ENCODE assay signal across 18 cellular contexts in genomic region chr6:158761746-158762145, GRCh38. TPM values are rescaled to one million over a fixed set of nuclear protein-coding genes. Genes with fewer than 3 reads are reported as not detected.
DNase-seq lines count a peak whose midpoint lies in the region; ATAC-seq and TF ChIP-seq lines count a peak whose summit lies in the region.
"Had no signal": no experiment of that assay in that cellular context is flagged by ENCODE, and none has a peak within 500 bp of the region (broad histone marks: within the 10 kb centered on the region; RNA-seq: fewer than 3 reads in every experiment).

No MANE protein-coding gene starts in this region.

- H3K36me3 ChIP-seq in heart left ventricle, result peaks cover 0 to 39% (median 28%) of the 10 kb centered on the region in 9 donors
- peaks cover 3% of the 10 kb centered on the region for H3K36me3 ChIP-seq in hepatocyte (replicated peaks; ENCODE audit: insufficient read depth, low read depth)

- CTCF ChIA-PET in activated B cell treated with CpG ODN at 0.5 μM for 24 hours (lab: Charles Lee), result no interaction called here

- H3K27ac Mint-ChIP-seq in activated B cell treated with CpG ODN at 0.5 μM for 24 hours, result peak overlapping the region; percentile 22
- peak overlapping the region; percentile 74 for H3K27ac Mint-ChIP-seq in type B pancreatic cell

- TF ChIP-seq POLR2A in heart left ventricle (IDR thresholded peaks at IDR 0.05), result no peak

- H3K27me3 ChIP-seq in heart left ventricle (no peaks in the 10 kb centered on the region), hepatocyte (no peaks in the 10 kb centered on the region)
- H3K27me3 ChIP-seq: gastrocnemius medialis, MG63, neutrophil, suprapubic skin had no signal

- peaks cover 0 to 12% (median 0%) of the 10 kb centered on the region in 12 donors for H3K4me1 ChIP-seq in heart left ventricle
- H3K4me1 ChIP-seq in hepatocyte (ENCODE audit: insufficient read depth), result peaks cover 29% of the 10 kb centered on the region
- H3K4me1 ChIP-seq: gastrocnemius medialis had no signal

- no peak for ATAC-seq in heart left ventricle
- ATAC-seq in activated B cell treated with CpG ODN at 0.5 μM for 24 hours (ENCODE audit: low read depth), result no peak
- ATAC-seq: activated CD4-positive, CD25-positive, alpha-beta regulatory T cell treated with anti-CD3 and anti-CD28 coated beads, Interleukin-2, amount 50 U/mL, for 24 hours; gastrocnemius medialis; right cardiac atrium; Right ventricle myocardium inferior had no signal

- no peak overlapping the region for H3K4me2 ChIP-seq in hepatocyte

- H3K27ac ChIP-seq in heart left ventricle, result no peak overlapping the region
- peak overlapping the region; percentile 88 for H3K27ac ChIP-seq in hepatocyte
- H3K27ac ChIP-seq: gastrocnemius medialis, neutrophil, suprapubic skin had no signal

- POLR2A ChIA-PET in activated B cell treated with CpG ODN at 0.5 μM for 24 hours (lab: Charles Lee), result interaction anchor here (1.0 to 1.2 kb wide), 2 partner anchors 39 to 54 kb away, joined by 3 read pairs; no protein-coding TSS in a partner anchor

- no peaks in the 10 kb centered on the region for H3K4me1 Mint-ChIP-seq in activated B cell treated with CpG ODN at 0.5 μM for 24 hours
- H3K4me1 Mint-ChIP-seq in type B pancreatic cell (ENCODE audit: unreplicated experiment), result peaks cover 42% of the 10 kb centered on the region

- H3K9me3 Mint-ChIP-seq in activated B cell treated with CpG ODN at 0.5 μM for 24 hours (no peaks in the 10 kb centered on the region), type B pancreatic cell (no peaks in the 10 kb centered on the region)

- WGBS in heart left ventricle, 4 donors, result 89 to 96% (median 93%) methylated on average over 10 of the region's 10 CpGs
- 94% methylated on average over 10 of the region's 10 CpGs for WGBS in hepatocyte (ENCODE audit: low lambda C conversion rate, missing lambda C conversion rate)

- no peak for TF ChIP-seq CTCF in heart left ventricle (IDR thresholded peaks at IDR 0.05)
- TF ChIP-seq CTCF in activated B cell treated with CpG ODN at 0.5 μM for 24 hours (IDR thresholded peaks at IDR 0.05), result no peak
- TF ChIP-seq CTCF in hepatocyte (IDR thresholded peaks at IDR 0.05; ENCODE audit: poor library complexity), result no peak
- TF ChIP-seq CTCF in type B pancreatic cell (conservative IDR thresholded peaks at IDR 0.05), result no peak

- H3K36me3 Mint-ChIP-seq in activated B cell treated with CpG ODN at 0.5 μM for 24 hours (ENCODE audit: low read depth), result peaks cover 39% of the 10 kb centered on the region
- peaks cover 8% of the 10 kb centered on the region for H3K36me3 Mint-ChIP-seq in type B pancreatic cell

- intact Hi-C loops in cardiac septum (cut with DNase I), result no loop called here
- intact Hi-C loops in heart left ventricle (cut with DNase I), result loop anchor here in 1 of 10 donors (10.0 kb wide), 1 partner anchor 47 kb away; no protein-coding TSS in a partner anchor
- intact Hi-C loops in activated B cell treated with CpG ODN at 0.5 μM for 24 hours (cut with micrococcal nuclease), result no loop called here

- H4K20me1 ChIP-seq in hepatocyte (ENCODE audit: insufficient read depth, poor library complexity, severe bottlenecking), result no peaks in the 10 kb centered on the region

- H3K27me3 Mint-ChIP-seq in activated B cell treated with CpG ODN at 0.5 μM for 24 hours (no peaks in the 10 kb centered on the region), type B pancreatic cell (no peaks in the 10 kb centered on the region)

- no peaks in the 10 kb centered on the region for H3K9me2 ChIP-seq in hepatocyte (replicated peaks; ENCODE audit: insufficient read depth)

- H3K4me3 Mint-ChIP-seq in activated B cell treated with CpG ODN at 0.5 μM for 24 hours, result no peak overlapping the region
- no peak overlapping the region for H3K4me3 Mint-ChIP-seq in type B pancreatic cell

- H3K4me3 ChIP-seq in heart left ventricle (no peak overlapping the region), hepatocyte (no peak overlapping the region)
- H3K4me3 ChIP-seq: gastrocnemius medialis, MG63, suprapubic skin had no signal

- H3K79me2 ChIP-seq in hepatocyte, result no peaks in the 10 kb centered on the region

- no peak overlapping the region for H2AFZ ChIP-seq in hepatocyte

- DNase-seq in cardiac septum (ENCODE audit: low spot score) (peak; percentile 46), heart left ventricle (no peak), activated B cell treated with CpG ODN at 0.5 μM for 24 hours (no peak), hepatocyte (ENCODE audit: low spot score) (no peak), type B pancreatic cell (ENCODE audit: extremely low spot score, unreplicated experiment) (no peak), SK-N-DZ (ENCODE audit: low spot score) (no peak), SKM-1 treated with dmso at 0.1 percent for 144 hours (lab: John Stamatoyannopoulos, UW; ENCODE audit: unreplicated experiment) (no peak), H4 (ENCODE audit: low spot score) (no peak)
- DNase-seq: AML-193, anterior cingulate cortex, gastrocnemius medialis, MG63, NCI-H187 treated with DMSO at 0.1 percent for 48 hours had no signal

- H3K9me3 ChIP-seq in heart left ventricle (no peaks in the 10 kb centered on the region), hepatocyte (ENCODE audit: low read depth) (no peaks in the 10 kb centered on the region)
- H3K9me3 ChIP-seq: gastrocnemius medialis, MG63, neutrophil, suprapubic skin had no signal

RNA-seq across cellular contexts. Expression of gene EZR, which starts 57.4 kb away (rescaled TPM):
- total RNA-seq in cardiac septum, result 141 TPM
- 100 to 1,000 TPM; 114 to 293 (median 161) TPM for total RNA-seq in heart left ventricle
- 100 to 1,000 TPM; 121 to 541 TPM for polyA plus RNA-seq in heart left ventricle
- total RNA-seq in activated B cell treated with CpG ODN at 0.5 μM for 24 hours, result 488 and 489 TPM in 2 replicates
- 395 and 399 TPM in 2 replicates for total RNA-seq in hepatocyte
- 616 and 623 TPM in 2 replicates for polyA plus RNA-seq in hepatocyte
- 166 and 349 TPM in 2 replicates for total RNA-seq in type B pancreatic cell (ENCODE audit: low replicate concordance)
- polyA plus RNA-seq in SK-N-DZ (2014; cell fraction: cytosol; rRNA removed), result 46.2 and 51.6 TPM in 2 replicates
- 31.1 and 33.2 TPM in 2 replicates for polyA plus RNA-seq in SK-N-DZ (2014; cell fraction: nucleus; rRNA removed)
- 29.3 and 31.8 TPM in 2 replicates for total RNA-seq in H4 (2014; rRNA removed; shearing (Covaris generic))
